17 cellular contexts compared by ENCODE assay signal in the genomic region with DNA sequence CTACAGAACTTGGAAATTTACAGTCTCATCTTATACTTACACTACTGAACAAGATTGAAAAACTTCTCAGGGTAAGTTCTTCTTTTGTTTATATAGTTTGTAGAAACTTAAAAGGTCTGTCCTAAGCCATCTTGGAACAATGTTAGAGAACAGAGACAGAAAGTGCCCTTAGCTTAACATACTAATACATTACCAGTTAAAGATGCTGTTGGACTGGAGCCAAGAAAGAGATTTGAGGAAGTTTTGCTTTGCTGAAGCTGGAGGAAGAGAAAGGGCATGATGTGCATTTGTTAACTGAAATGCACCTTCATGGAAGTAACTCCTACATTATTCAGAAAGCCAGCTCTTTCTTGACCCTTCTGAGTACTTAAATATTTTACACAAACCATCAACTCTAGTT.
DNase-seq lines count a peak whose midpoint lies in the region; ATAC-seq and TF ChIP-seq lines count a peak whose summit lies in the region.
"Had no signal": no experiment of that assay in that cellular context is flagged by ENCODE, and none has a peak within 500 bp of the region (broad histone marks: within the 10 kb centered on the region; RNA-seq: fewer than 3 reads in every experiment).

No MANE protein-coding gene starts in this region.

- peaks cover 4% of the 10 kb centered on the region for H3F3A ChIP-seq in DOHH2 (ENCODE audit: control insufficient read depth, insufficient read depth)

- H3K9me2 ChIP-seq in DOHH2 (replicated peaks; ENCODE audit: control insufficient read depth, low read length) = no peaks in the 10 kb centered on the region

- ATAC-seq in GM21423 (IDR thresholded peaks at IDR 0.05; ENCODE audit: unreplicated experiment) = peak; percentile 67
- no peak for ATAC-seq in HG02763 (IDR thresholded peaks at IDR 0.05; ENCODE audit: unreplicated experiment)
- ATAC-seq: activated naive CD4-positive, alpha-beta T cell treated with anti-CD3 and anti-CD28 coated beads, Interleukin-2, amount 50 U/mL, for 72 hours had no signal

- H3K4me1 ChIP-seq in DOHH2 (ENCODE audit: control insufficient read depth, low read length) = peaks cover 10% of the 10 kb centered on the region
- H3K4me1 ChIP-seq: SJCRH30 had no signal

- H3K36me3 ChIP-seq in DOHH2 (ENCODE audit: control insufficient read depth, low read length) (peaks cover 53% of the 10 kb centered on the region), WERI-Rb-1 (peaks cover 46% of the 10 kb centered on the region)

- H4K20me1 ChIP-seq in DOHH2 (ENCODE audit: control insufficient read depth, insufficient read depth, low read depth, low read length) = no peaks in the 10 kb centered on the region

- H3K27me3 ChIP-seq in DOHH2 (ENCODE audit: control insufficient read depth, low read length) (no peaks in the 10 kb centered on the region), WERI-Rb-1 (ENCODE audit: insufficient read depth, low read depth, severe bottlenecking) (no peaks in the 10 kb centered on the region)
- H3K27me3 ChIP-seq: SJCRH30 had no signal

- H3K4me3 ChIP-seq in DOHH2 (ENCODE audit: low read length) (no peak overlapping the region), WERI-Rb-1 (ENCODE audit: low read depth, low read length) (no peak overlapping the region)
- H3K4me3 ChIP-seq: SJCRH30, thoracic aorta had no signal

- no peaks in the 10 kb centered on the region for H3K9me3 ChIP-seq in DOHH2 (ENCODE audit: control insufficient read depth, insufficient read depth, low read length)
- no peaks in the 10 kb centered on the region for H3K9me3 ChIP-seq in WERI-Rb-1 (ENCODE audit: severe bottlenecking)
- H3K9me3 ChIP-seq: SJCRH30, thoracic aorta had no signal

- DNase-seq in NCI-H69 (lab: John Stamatoyannopoulos, UW) = peak; percentile 30
- peak; percentile 49 for DNase-seq in kidney tubule cell (ENCODE audit: low spot score)
- DNase-seq in NCI-H1694 (lab: John Stamatoyannopoulos, UW) = no peak
- no peak for DNase-seq in NCI-H774 (lab: John Stamatoyannopoulos, UW)
- no peak for DNase-seq in WERI-Rb-1
- DNase-seq: DMS 273 treated with DMSO at 0.1 percent for 48 hours; immature natural killer cell; NCI-H1930; NCI-H526 treated with DMSO at 0.1 percent for 48 hours; SJCRH30; stimulated activated CD4-positive, alpha-beta T cell treated with anti-CD3 and anti-CD28 coated beads, Interleukin-15, amount 100 ng/mL, for 24 hours had no signal

- no peaks in the 10 kb centered on the region for H3K79me2 ChIP-seq in DOHH2 (ENCODE audit: control insufficient read depth, low read length)

- H3K27ac ChIP-seq in DOHH2 (ENCODE audit: low read depth, low read length) (no peak overlapping the region), WERI-Rb-1 (no peak overlapping the region)
- H3K27ac ChIP-seq: KMS-11, SJCRH30, thoracic aorta had no signal

- TF ChIP-seq CTCF in DOHH2 (IDR thresholded peaks at IDR 0.05; ENCODE audit: low read depth, low read length, poor library complexity, severe bottlenecking) = no peak
- no peak for TF ChIP-seq CTCF in WERI-Rb-1 (IDR thresholded peaks at IDR 0.05; ENCODE audit: low read depth, low read length)

- peak overlapping the region; percentile 25; the same call in 1 of the 2 replicates for H3K4me2 ChIP-seq in DOHH2 (ENCODE audit: low read length)
- H3K4me2 ChIP-seq: KMS-11 had no signal

Comparison
In these comparisons a context has a peak if more than half of its experiments do, and no peak if none do; other contexts are left out.
1. DNase-seq: peak in NCI-H69 (single experiment) and kidney tubule cell (single experiment); none in NCI-H1694 (single experiment), NCI-H774 (single experiment) and WERI-Rb-1 (single experiment).